In the genomic region with DNA sequence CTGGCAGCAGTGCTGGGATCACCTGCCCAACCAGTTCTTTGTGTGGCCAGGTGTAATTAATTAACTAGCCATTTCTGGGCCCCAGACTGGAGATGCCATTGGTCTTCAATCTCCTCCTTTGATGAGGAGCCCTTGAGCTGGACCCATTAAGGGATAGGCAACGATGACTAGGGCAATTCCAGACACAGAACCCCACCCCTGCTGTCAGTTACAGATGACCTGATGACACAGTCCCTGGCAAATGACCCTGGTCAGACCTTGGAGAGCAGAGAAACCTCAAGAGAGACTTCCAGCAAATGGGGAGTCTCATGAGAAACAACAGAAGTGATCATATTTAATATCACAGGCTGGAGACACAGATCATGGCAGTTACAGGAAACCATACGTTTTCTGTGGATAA, we compare ENCODE assay signal across 23 cellular contexts.
"Had no signal": no experiment of that assay in that cellular context is flagged by ENCODE, and none has a peak within 500 bp of the region (broad histone marks: within the 10 kb centered on the region; RNA-seq: fewer than 3 reads in every experiment).

No MANE protein-coding gene starts in this region.

- ATAC-seq: foreskin keratinocyte; gastrocnemius medialis; heart left ventricle; left cardiac atrium; left lung; left ventricle myocardium superior; lower lobe of right lung; mucosa of descending colon; naive thymus-derived CD4-positive, alpha-beta T cell had no signal

- DNase-seq: dermis blood vessel endothelial cell; dorsolateral prefrontal cortex; effector CD4-positive, alpha-beta T cell; effector memory CD4-positive, alpha-beta T cell; foreskin keratinocyte; gastrocnemius medialis; heart left ventricle; hypothalamus; left cardiac atrium; left lung; left ventricle myocardium superior; lower lobe of right lung; mesenchymal stem cell; mucosa of descending colon; naive thymus-derived CD4-positive, alpha-beta T cell had no signal

- H3K27ac ChIP-seq: coronary artery, dorsolateral prefrontal cortex, esophagus muscularis mucosa, foreskin keratinocyte, gastrocnemius medialis, heart left ventricle, hepatocyte, left lung, lower lobe of right lung had no signal

- H3K27me3 Mint-ChIP-seq: naive thymus-derived CD4-positive, alpha-beta T cell had no signal

- H3K4me2 ChIP-seq: hepatocyte had no signal

- H3K79me2 ChIP-seq: hepatocyte had no signal

- H2AFZ ChIP-seq: hepatocyte had no signal

- H3K4me3 ChIP-seq: coronary artery, dorsolateral prefrontal cortex, esophagus muscularis mucosa, gastrocnemius medialis, heart left ventricle, hepatocyte, left lung, lower lobe of right lung, mucosa of descending colon had no signal

- FAIRE-seq: colon, endothelial cell of umbilical vein, islet of Langerhans, keratinocyte had no signal

- H3K4me3 Mint-ChIP-seq: mesothelial cell of epicardium had no signal

- H3K4me1 ChIP-seq: esophagus muscularis mucosa, foreskin keratinocyte had no signal

- H3K27ac Mint-ChIP-seq: mesothelial cell of epicardium; naive thymus-derived CD4-positive, alpha-beta T cell had no signal

- H3K27me3 ChIP-seq: dorsolateral prefrontal cortex, esophagus muscularis mucosa, gastrocnemius medialis, heart left ventricle, hepatocyte, left lung had no signal

- H3K36me3 ChIP-seq: esophagus muscularis mucosa, gastrocnemius medialis, heart left ventricle, left lung, lower lobe of right lung had no signal
